In the genomic region with DNA sequence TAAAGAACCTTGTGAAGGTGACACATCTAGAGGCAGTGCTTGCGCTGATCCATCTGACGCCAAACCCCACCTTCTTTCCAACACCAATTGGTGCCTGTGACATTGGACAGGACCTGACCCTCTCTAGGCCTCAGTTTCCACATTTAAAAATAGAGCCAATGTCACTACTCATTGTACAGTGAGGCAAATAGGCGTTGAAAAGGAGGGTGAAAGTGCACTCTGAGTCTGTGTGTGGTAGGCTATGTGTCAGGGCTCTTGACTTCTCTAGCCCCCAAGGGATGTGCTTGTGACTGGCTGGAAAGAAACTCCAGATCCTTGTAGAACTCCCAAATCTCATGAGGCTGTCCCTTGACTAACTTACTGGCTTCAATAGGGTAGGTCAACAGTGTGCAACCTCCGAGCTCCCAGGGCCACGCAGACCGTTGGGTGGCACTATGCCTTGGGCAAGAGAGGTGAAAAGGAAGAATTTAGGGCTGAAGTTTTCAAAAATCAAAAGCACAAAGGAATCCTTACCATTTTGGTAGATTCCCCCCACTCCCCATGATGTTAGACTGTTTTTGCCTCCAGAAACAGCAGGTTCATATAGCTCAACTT, we compare ENCODE assay signal across 8 cellular contexts. TPM values are rescaled to one million over a fixed set of nuclear protein-coding genes. Genes with fewer than 3 reads are reported as not detected.
A peak's percentile ranks its signal among the peaks of the same experiment; 100 is the strongest.
DNase-seq lines count a peak whose midpoint lies in the region; ATAC-seq and TF ChIP-seq lines count a peak whose summit lies in the region.

No MANE protein-coding gene starts in this region.

- H3K4me3 Mint-ChIP-seq in GM23338 (peak overlapping the region; percentile 97), T-helper 17 cell (peak overlapping the region; percentile 98)

- peaks cover 7% of the 10 kb centered on the region for H3K27me3 Mint-ChIP-seq in GM23338 (ENCODE audit: insufficient read depth, low read depth, poor library complexity)
- H3K27me3 Mint-ChIP-seq in T-helper 17 cell: no peaks in the 10 kb centered on the region

- H3K4me1 Mint-ChIP-seq in GM23338 (peaks cover 16% of the 10 kb centered on the region), T-helper 17 cell (peaks cover 23% of the 10 kb centered on the region)

- peaks cover under 1% of the 10 kb centered on the region; the same call in 1 of the 2 replicates for H4K20me1 ChIP-seq in GM23338 (replicated peaks; ENCODE audit: insufficient read depth)

- DNase-seq in GM23338 (ENCODE audit: low spot score): no peak
- DNase-seq in T-helper 17 cell: no peak
- no peak for DNase-seq in foreskin keratinocyte
- DNase-seq in trophoblast cell: peak in 1 of 2 donors; percentile 1
- no peak for DNase-seq in NCI-H82 (lab: John Stamatoyannopoulos, UW)
- DNase-seq in head of caudate nucleus: no peak
- no peak for DNase-seq in NCI-H1092 (lab: John Stamatoyannopoulos, UW)
- no peak for DNase-seq in DMS153 treated with DMSO at 0.1 percent for 48 hours (lab: John Stamatoyannopoulos, UW; ENCODE audit: unreplicated experiment)

- peak overlapping the region; percentile 85 for H4K8ac ChIP-seq in trophoblast cell (ENCODE audit: low read depth, low read length)

- peak overlapping the region; percentile 87 for H3K9ac ChIP-seq in trophoblast cell (ENCODE audit: low read length)

- H3K27me3 ChIP-seq in GM23338 (ENCODE audit: insufficient read depth): no peaks in the 10 kb centered on the region
- H3K27me3 ChIP-seq in foreskin keratinocyte: no peaks in the 10 kb centered on the region
- no peaks in the 10 kb centered on the region for H3K27me3 ChIP-seq in trophoblast cell (ENCODE audit: insufficient read depth, low read length)

- H3K4me2 ChIP-seq in GM23338 (peak overlapping the region; percentile 94), trophoblast cell (ENCODE audit: low read length) (peak overlapping the region; percentile 78)

- peaks cover 6% of the 10 kb centered on the region for H3K4me1 ChIP-seq in GM23338 (ENCODE audit: insufficient read depth)
- no peaks in the 10 kb centered on the region for H3K4me1 ChIP-seq in foreskin keratinocyte
- peaks cover 8 to 9% of the 10 kb centered on the region in 2 experiments for H3K4me1 ChIP-seq in trophoblast cell (ENCODE audit: control insufficient read depth in 1 of 2, insufficient read depth in 2 of 2, low read length in 2 of 2)

- peak overlapping the region; percentile 97 for H3K27ac Mint-ChIP-seq in GM23338
- peak overlapping the region; percentile 98 for H3K27ac Mint-ChIP-seq in T-helper 17 cell

- H4K91ac ChIP-seq in trophoblast cell (ENCODE audit: low read depth, low read length): peak overlapping the region; percentile 52

- no peak overlapping the region for H4K12ac ChIP-seq in trophoblast cell (ENCODE audit: low read depth, low read length)

- H3F3A ChIP-seq in GM23338 (replicated peaks; ENCODE audit: low read depth): peaks cover under 1% of the 10 kb centered on the region; the same call in 1 of the 2 replicates

- no peak overlapping the region for H3K23ac ChIP-seq in trophoblast cell (ENCODE audit: low read length)

- H3K36me3 ChIP-seq in GM23338 (ENCODE audit: insufficient read depth) (peaks cover 11% of the 10 kb centered on the region; the same call in 1 of the 2 replicates), trophoblast cell (ENCODE audit: control insufficient read depth in 1 of 2, insufficient read depth in 2 of 2, low read length in 2 of 2) (peaks cover 12 to 27% of the 10 kb centered on the region in 2 experiments)

- intact Hi-C loops in head of caudate nucleus (cut with DNase I): no loop called here

- no peak overlapping the region for H2BK12ac ChIP-seq in trophoblast cell (ENCODE audit: low read length)

- no peak overlapping the region for H2BK5ac ChIP-seq in trophoblast cell (ENCODE audit: low read depth, low read length, poor library complexity)

- H3K18ac ChIP-seq in trophoblast cell (ENCODE audit: low read length): no peak overlapping the region

- peak overlapping the region; percentile 15 for H2BK120ac ChIP-seq in trophoblast cell (ENCODE audit: insufficient read depth, low read length, poor library complexity)

- H3K36me3 Mint-ChIP-seq in GM23338 (ENCODE audit: low read depth) (peaks cover 62% of the 10 kb centered on the region), T-helper 17 cell (ENCODE audit: low read depth) (peaks cover 2% of the 10 kb centered on the region)

- H3K14ac ChIP-seq in trophoblast cell (ENCODE audit: low read length): no peak overlapping the region

- no peaks in the 10 kb centered on the region for H3K9me2 ChIP-seq in GM23338 (ENCODE audit: insufficient read depth)

- WGBS in trophoblast cell (ENCODE audit: extremely low coverage, insufficient coverage, insufficient read length): no CpG with 5 or more reads among the region's 6 CpGs

- H2AFZ ChIP-seq in GM23338 (peak overlapping the region; percentile 100), trophoblast cell (ENCODE audit: insufficient read depth, low read length, poor library complexity) (peak overlapping the region; percentile 80)

- peaks cover 6% of the 10 kb centered on the region; the same call in 2 of the 3 replicates for H3K9me3 Mint-ChIP-seq in GM23338

- no peak overlapping the region for H2AK5ac ChIP-seq in trophoblast cell (ENCODE audit: low read length)

- H3K4me3 ChIP-seq in GM23338 (peak overlapping the region; percentile 99), trophoblast cell (ENCODE audit: low read depth, low read length) (peak overlapping the region; percentile 82)

- ATAC-seq in GM23338 (peak; percentile 6; the same call in 2 of the 3 replicates), T-helper 17 cell (no peak), foreskin keratinocyte (peak; percentile 25)

- no peak for TF ChIP-seq CTCF in GM23338 (conservative IDR thresholded peaks at IDR 0.05; ENCODE audit: low read depth in 2 of 2)
- TF ChIP-seq CTCF in foreskin keratinocyte (conservative IDR thresholded peaks at IDR 0.05): no peak

- H3K4ac ChIP-seq in trophoblast cell (ENCODE audit: low read depth, low read length): no peak overlapping the region

- H3K79me2 ChIP-seq in GM23338 (replicated peaks; ENCODE audit: insufficient read depth): peaks cover 13% of the 10 kb centered on the region
- peaks cover 6% of the 10 kb centered on the region for H3K79me2 ChIP-seq in trophoblast cell (ENCODE audit: control insufficient read depth, insufficient read depth, low read length, poor library complexity)

- H3K9me3 ChIP-seq in T-helper 17 cell (ENCODE audit: control insufficient read depth, low read length, poor library complexity, severe bottlenecking) (no peaks in the 10 kb centered on the region), trophoblast cell (ENCODE audit: insufficient read depth, low read depth, low read length) (no peaks in the 10 kb centered on the region)

- H3K79me1 ChIP-seq in trophoblast cell (ENCODE audit: low read length): peaks cover 12% of the 10 kb centered on the region

- no peak overlapping the region for H3K27ac ChIP-seq in GM23338 (ENCODE audit: low read depth)
- H3K27ac ChIP-seq in foreskin keratinocyte: peak overlapping the region; percentile 83
- H3K27ac ChIP-seq in trophoblast cell (ENCODE audit: low read depth, low read length): no peak overlapping the region

RNA-seq across cellular contexts. Expression of a gene that starts 0.7 kb away (rescaled TPM):
- 53.1 and 61.4 TPM in 2 replicates for total RNA-seq in GM23338 (2014; rRNA removed; shearing (Covaris generic))
- polyA plus RNA-seq in GM23338 (2016; fragmentation: Nextera tagmentation; extraction: Ambion mirVana) (28.2 and 28.8 TPM in 2 replicates), foreskin keratinocyte (22.5 and 22.6 TPM in 2 replicates)
- total RNA-seq in T-helper 17 cell (10 to 100 TPM; 47.8 to 65.7 TPM), foreskin keratinocyte (31.2 and 43.3 TPM in 2 replicates)
- polyA plus RNA-seq in trophoblast cell (2013): 27.1 and 29.6 TPM in 2 replicates

RNA-seq across cellular contexts. Expression of a gene that starts 17.5 kb away (rescaled TPM):
- total RNA-seq in GM23338 (2014; rRNA removed; shearing (Covaris generic)): 67.5 and 74.2 TPM in 2 replicates
- polyA plus RNA-seq in GM23338 (2016; fragmentation: Nextera tagmentation; extraction: Ambion mirVana) (18.0 and 21.2 TPM in 2 replicates), foreskin keratinocyte (33.4 and 36.0 TPM in 2 replicates)
- total RNA-seq in T-helper 17 cell (10 to 100 TPM; 25.4 to 38.2 TPM), foreskin keratinocyte (35.6 and 40.1 TPM in 2 replicates)
- 18.5 and 19.3 TPM in 2 replicates for polyA plus RNA-seq in trophoblast cell (2013)

RNA-seq across cellular contexts. Expression of a gene that starts 30.5 kb away (rescaled TPM):
- total RNA-seq in GM23338 (2014; rRNA removed; shearing (Covaris generic)): 190 and 292 TPM in 2 replicates
- 765 and 885 TPM in 2 replicates for polyA plus RNA-seq in GM23338 (2016; fragmentation: Nextera tagmentation; extraction: Ambion mirVana)
- total RNA-seq in T-helper 17 cell: 10 to 100 TPM; 56.1 to 72.9 TPM
- total RNA-seq in foreskin keratinocyte: 178 and 190 TPM in 2 replicates
- 370 and 388 TPM in 2 replicates for polyA plus RNA-seq in foreskin keratinocyte
- 295 and 305 TPM in 2 replicates for polyA plus RNA-seq in trophoblast cell (2013)

RNA-seq across cellular contexts. Expression of a gene that starts 34.2 kb away (rescaled TPM):
- 51.3 and 64.9 TPM in 2 replicates for total RNA-seq in GM23338 (2014; rRNA removed; shearing (Covaris generic))
- polyA plus RNA-seq in GM23338 (2016; fragmentation: Nextera tagmentation; extraction: Ambion mirVana) (34.7 and 35.8 TPM in 2 replicates), foreskin keratinocyte (53.2 and 56.6 TPM in 2 replicates)
- total RNA-seq in T-helper 17 cell (10 to 100 TPM; 84.1 to 86.8 TPM), foreskin keratinocyte (44.9 and 47.5 TPM in 2 replicates)
- 73.8 and 78.1 TPM in 2 replicates for polyA plus RNA-seq in trophoblast cell (2013)

RNA-seq across cellular contexts. Expression of a gene that starts 49.2 kb away (rescaled TPM):
- 15.8 and 18.8 TPM in 2 replicates for total RNA-seq in GM23338 (2014; rRNA removed; shearing (Covaris generic))
- polyA plus RNA-seq in GM23338 (2016; fragmentation: Nextera tagmentation; extraction: Ambion mirVana) (14.6 and 14.8 TPM in 2 replicates), foreskin keratinocyte (3.5 and 3.6 TPM in 2 replicates)
- total RNA-seq in T-helper 17 cell (1 to 10 TPM in 1 of 2 donors, under 1 TPM in 1; 0.99 to 1.3 TPM), foreskin keratinocyte (2.9 and 3.0 TPM in 2 replicates)
- 0.19 and 0.22 TPM in 2 replicates for polyA plus RNA-seq in trophoblast cell (2013)
